Comparison of ENCODE assay signal across 12 cellular contexts in genomic region chr1:83996621-83997020, GRCh38. TPM values are rescaled to one million over a fixed set of nuclear protein-coding genes. Genes with fewer than 3 reads are reported as not detected.
DNase-seq lines count a peak whose midpoint lies in the region; FAIRE-seq and TF ChIP-seq lines count a peak whose summit lies in the region.
"Had no signal": no experiment of that assay in that cellular context is flagged by ENCODE, and none has a peak within 500 bp of the region (broad histone marks: within the 10 kb centered on the region; RNA-seq: fewer than 3 reads in every experiment).

No MANE protein-coding gene starts in this region.

- H3K36me3 ChIP-seq in Peyer's patch = no peaks in the 10 kb centered on the region
- H3K36me3 ChIP-seq: neural progenitor cell had no signal

- TF ChIP-seq CTCF in HFFc6 (IDR thresholded peaks at IDR 0.05) (no peak), Peyer's patch (IDR thresholded peaks at IDR 0.05) (no peak)

- peaks cover 31% of the 10 kb centered on the region for H3K4me1 Mint-ChIP-seq in HFFc6 (ENCODE audit: low read depth)

- no peaks in the 10 kb centered on the region for H3K27me3 Mint-ChIP-seq in HFFc6 (ENCODE audit: insufficient read depth)

- no peak overlapping the region for H3K27ac ChIP-seq in Peyer's patch
- H3K27ac ChIP-seq: neural progenitor cell had no signal

- H3K4me3 Mint-ChIP-seq in HFFc6 = no peak overlapping the region
- H3K4me3 Mint-ChIP-seq: activated CD4-positive, alpha-beta memory T cell treated with anti-CD3 and anti-CD28 coated beads for 36 hours; neural progenitor cell had no signal

- H3K27ac Mint-ChIP-seq in HFFc6 = no peak overlapping the region
- H3K27ac Mint-ChIP-seq: activated CD4-positive, alpha-beta memory T cell treated with anti-CD3 and anti-CD28 coated beads for 36 hours; activated naive CD4-positive, alpha-beta T cell treated with anti-CD3 and anti-CD28 coated beads, Interleukin-2, amount 50 U/mL, for 72 hours; neural progenitor cell had no signal

- no peaks in the 10 kb centered on the region for H3K27me3 ChIP-seq in Peyer's patch

- TF ChIP-seq POLR2A in Peyer's patch (IDR thresholded peaks at IDR 0.05) = no peak

- no peaks in the 10 kb centered on the region for H3K36me3 Mint-ChIP-seq in HFFc6 (ENCODE audit: low read depth)
- H3K36me3 Mint-ChIP-seq: activated CD4-positive, alpha-beta memory T cell treated with anti-CD3 and anti-CD28 coated beads for 36 hours; neural progenitor cell had no signal

- DNase-seq in HFFc6 (peak; percentile 34), astrocyte of the hippocampus (ENCODE audit: low read depth, low spot score) (peak; percentile 47), glomerular visceral epithelial cell (ENCODE audit: extremely low spot score) (peak; percentile 59), urothelium cell line (ENCODE audit: low spot score) (peak; percentile 14), cerebellum (ENCODE audit: low spot score) (no peak), Peyer's patch (no peak)
- no peak for DNase-seq in activated naive CD4-positive, alpha-beta T cell treated with Interleukin-2 at 50 U/mL for 16 hours
- DNase-seq: activated CD4-positive, alpha-beta memory T cell treated with anti-CD3 and anti-CD28 coated beads for 36 hours; DMS53; NCI-H1417 treated with DMSO at 0.1 percent for 48 hours had no signal

- peaks cover 0 to 13% (median 2%) of the 10 kb centered on the region in 4 donors for H3K4me1 ChIP-seq in Peyer's patch

- no peaks in the 10 kb centered on the region for H3K9me3 Mint-ChIP-seq in HFFc6
- H3K9me3 Mint-ChIP-seq: activated CD4-positive, alpha-beta memory T cell treated with anti-CD3 and anti-CD28 coated beads for 36 hours; activated naive CD4-positive, alpha-beta T cell treated with anti-CD3 and anti-CD28 coated beads, Interleukin-2, amount 50 U/mL, for 72 hours; neural progenitor cell had no signal

- no peak overlapping the region for H3K4me3 ChIP-seq in Peyer's patch
- H3K4me3 ChIP-seq: neural progenitor cell had no signal

- no peaks in the 10 kb centered on the region for H3K9me3 ChIP-seq in Peyer's patch

- no peak for FAIRE-seq in urothelium cell line (lab: Jason Lieb, UNC)

RNA-seq across cellular contexts. Expression of gene TTLL7, which starts 2.3 kb away (rescaled TPM):
- 1 to 10 TPM; 5.1 to 8.4 (median 7.5) TPM for total RNA-seq in HFFc6 (2021; fragmentation: NEBNext Ultra II Directional; extraction: Animal tissue kit (Norgen Biotek cat#: 25700))
- total RNA-seq in cerebellum (117 TPM), Peyer's patch (10 to 100 TPM in 1 of 4 donors, 1 to 10 TPM in 3; 1.2 to 16.5 (median 4.1) TPM)

Comparison
In these comparisons a context has a peak if more than half of its experiments do, and no peak if none do; other contexts are left out.
1. DNase-seq: peak in HFFc6 (single experiment), astrocyte of the hippocampus (single experiment), glomerular visceral epithelial cell (single experiment) and urothelium cell line (single experiment); none in cerebellum (single experiment), activated naive CD4-positive, alpha-beta T cell treated with Interleukin-2 at 50 U/mL for 16 hours (single experiment) and Peyer's patch (0 of 3).